In genomic region chr2:17747684-17748452, GRCh38 we compare ENCODE assay signal across 1 cellular context.
TF ChIP-seq lines count a peak whose summit lies in the region.

No MANE protein-coding gene starts in this region.

TF ChIP-seq in IMR-90, 13 proteins besides CTCF, POLR2A, EP300 and RAD21:
- no peak for TF ChIP-seq MXI1 (IDR thresholded peaks at IDR 0.05; ENCODE audit: borderline replicate concordance, low read depth, low read length)
- TF ChIP-seq CHD1 (IDR thresholded peaks at IDR 0.05; ENCODE audit: low read depth, low read length), result no peak
- TF ChIP-seq CEBPB (IDR thresholded peaks at IDR 0.05; ENCODE audit: low read depth, low read length), result no peak
- TF ChIP-seq RCOR1 (IDR thresholded peaks at IDR 0.05; ENCODE audit: insufficient replicate concordance, low read length), result no peak
- no peak for TF ChIP-seq MAZ (IDR thresholded peaks at IDR 0.05; ENCODE audit: borderline replicate concordance, low read depth, low read length)
- no peak for TF ChIP-seq ELK1 (IDR thresholded peaks at IDR 0.05; ENCODE audit: borderline replicate concordance, low read depth, low read length)
- TF ChIP-seq SMC3 (IDR thresholded peaks at IDR 0.05; ENCODE audit: low read depth, low read length), result no peak
- no peak for TF ChIP-seq NFE2L2 (IDR thresholded peaks at IDR 0.05; ENCODE audit: low read depth, low read length)
- no peak for TF ChIP-seq BHLHE40 (IDR thresholded peaks at IDR 0.05; ENCODE audit: low read depth, low read length)
